ENCODE assay signal across 8 cellular contexts in the genomic region with DNA sequence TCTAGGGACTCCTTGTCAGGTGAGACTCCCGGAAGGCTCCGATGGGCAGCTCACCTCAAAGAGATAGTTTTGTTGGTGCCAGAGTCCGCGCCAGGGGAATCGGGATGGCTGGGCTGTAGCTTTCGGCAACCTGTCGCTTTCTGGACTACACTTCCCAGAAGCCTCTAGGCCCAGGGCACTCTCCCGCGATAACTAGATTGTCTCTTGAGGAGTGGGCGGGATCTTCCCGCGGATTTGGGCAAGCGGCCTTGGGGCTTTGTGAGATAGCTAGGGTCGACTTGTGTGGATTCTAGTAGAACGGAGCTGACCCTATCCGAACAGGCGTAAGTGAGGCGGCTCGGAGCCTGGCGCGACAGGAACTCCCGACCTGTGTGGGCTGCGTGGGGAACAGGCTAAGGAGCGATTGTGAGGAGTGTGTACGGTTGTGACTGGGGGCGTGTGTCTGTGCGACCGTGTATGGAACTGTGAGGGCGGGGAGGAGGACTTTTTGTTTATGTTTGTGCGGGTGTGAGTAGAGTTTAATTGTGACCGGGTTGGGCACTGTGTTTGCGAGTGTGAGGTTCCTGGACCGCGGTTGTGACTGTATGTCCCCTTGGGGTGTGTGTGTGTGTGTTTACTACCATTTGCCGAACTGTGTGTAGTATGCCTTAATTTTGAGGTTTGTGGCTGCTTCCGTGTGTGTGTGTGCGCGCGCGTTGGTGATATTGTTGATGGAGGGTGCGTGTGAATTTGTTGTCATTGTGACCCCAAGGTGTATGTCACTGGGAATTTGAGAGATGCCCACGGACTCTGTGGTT. TPM values are rescaled to one million over a fixed set of nuclear protein-coding genes. Genes with fewer than 3 reads are reported as not detected.
DNase-seq lines count a peak whose midpoint lies in the region; ATAC-seq and TF ChIP-seq lines count a peak whose summit lies in the region.

Gene ZNF345, plus strand, starts transcription at position 231 of the 797 bp plus-strand sequence. CDS start 25,955 bp downstream, outside the sequence.

- H3K9ac ChIP-seq in DND-41 (ENCODE audit: low read depth, low read length), result peak within 1 kb of the TSS; percentile 81

- H3K4me3 Mint-ChIP-seq in natural killer cell treated with Interleukin-12 subunit alpha and Interleukin-12 subunit beta and Interleukin-15 and Interleukin-18, amount 100 ng/mL, for 72 hours, result no peak within 1 kb of the TSS

- H3K27ac ChIP-seq in DND-41 (ENCODE audit: low read length) (peak within 1 kb of the TSS; percentile 85), RWPE1 (peak within 1 kb of the TSS; percentile 75)

- H3K9me3 Mint-ChIP-seq in natural killer cell treated with Interleukin-12 subunit alpha and Interleukin-12 subunit beta and Interleukin-15 and Interleukin-18, amount 100 ng/mL, for 72 hours, result peaks cover 7% of the 10 kb centered on the region

- peak within 1 kb of the TSS; percentile 87 for H3K4me2 ChIP-seq in DND-41 (ENCODE audit: insufficient read depth, low read length)

- peak within 1 kb of the TSS; percentile 98 to 99 for H3K4me3 ChIP-seq in DND-41 (ENCODE audit: low read depth in 1 of 2, low read length in 2 of 2)
- peak within 1 kb of the TSS; percentile 97 for H3K4me3 ChIP-seq in LNCaP clone FGC (ENCODE audit: low read depth, low read length)

- peaks cover 71% of the 10 kb centered on the region for H3K79me2 ChIP-seq in DND-41 (ENCODE audit: insufficient read depth, low read length)

- ATAC-seq in DND-41 (ENCODE audit: insufficient read depth, low read depth) (peak; percentile 87), GM21825 (IDR thresholded peaks at IDR 0.05; ENCODE audit: unreplicated experiment) (peak; percentile 79)
- peak; percentile 92 to 94 for ATAC-seq in natural killer cell treated with Interleukin-12 subunit alpha and Interleukin-12 subunit beta and Interleukin-15 and Interleukin-18, amount 100 ng/mL, for 72 hours

- peaks cover 21% of the 10 kb centered on the region for H3K36me3 Mint-ChIP-seq in natural killer cell treated with Interleukin-12 subunit alpha and Interleukin-12 subunit beta and Interleukin-15 and Interleukin-18, amount 100 ng/mL, for 72 hours

- peaks cover 31% of the 10 kb centered on the region for H3K36me3 ChIP-seq in DND-41 (ENCODE audit: insufficient read depth, low read length)

- peak within 1 kb of the TSS; percentile 92 for H2AFZ ChIP-seq in DND-41 (ENCODE audit: low read depth, low read length)

- POLR2A ChIA-PET in RWPE1 (lab: Yijun Ruan, JAX; ENCODE audit: low non-redundant PET), result interaction anchor here (0.9 to 1.3 kb wide), 2 partner anchors 13 to 367 kb away, joined by 3 to 4 read pairs; partner anchors contain the start of gene ZNF383

- TF ChIP-seq CTCF in DND-41 (IDR thresholded peaks at IDR 0.05; ENCODE audit: borderline replicate concordance, extremely low read depth, low read length, poor library complexity, severe bottlenecking) (no peak), LNCaP clone FGC (IDR thresholded peaks at IDR 0.05; ENCODE audit: control insufficient read depth, extremely low read depth, insufficient read depth) (no peak), RWPE1 (conservative IDR thresholded peaks at IDR 0.05; ENCODE audit: low read depth) (no peak)

- no peaks in the 10 kb centered on the region for H3K27me3 ChIP-seq in DND-41 (ENCODE audit: insufficient read depth, low read length, poor library complexity)

- DNase-seq in DND-41, result peak; percentile 93
- peak; percentile 89 for DNase-seq in LNCaP clone FGC (ENCODE audit: low read depth)
- DNase-seq in RWPE1 (ENCODE audit: low spot score), result peak; percentile 81
- DNase-seq in activated effector memory CD4-positive, alpha-beta T cell treated with Interleukin-2 at 50 U/mL for 16 hours, result peak; percentile 76
- peak; percentile 87 for DNase-seq in fibroblast of the conjunctiva (ENCODE audit: low read depth)
- peak; percentile 87 for DNase-seq in natural killer cell treated with Interleukin-12 subunit alpha and Interleukin-12 subunit beta and Interleukin-15 and Interleukin-18, amount 100 ng/mL, for 72 hours (ENCODE audit: low spot score)
- peak; percentile 76 to 93 (median 83) for DNase-seq in stimulated activated naive CD4-positive, alpha-beta T cell (lab: John Stamatoyannopoulos, UW)

- H4K20me1 ChIP-seq in DND-41 (ENCODE audit: insufficient read depth, low read length), result no peaks in the 10 kb centered on the region

- peaks cover 31% of the 10 kb centered on the region for H3K4me1 ChIP-seq in DND-41 (ENCODE audit: insufficient read depth, low read length)

- CTCF ChIA-PET in RWPE1 (lab: Yijun Ruan, JAX), result interaction anchor here (1.2 kb wide), 1 partner anchor 30 kb away, joined by 3 read pairs; no protein-coding TSS in a partner anchor

- H3K4me1 Mint-ChIP-seq in natural killer cell treated with Interleukin-12 subunit alpha and Interleukin-12 subunit beta and Interleukin-15 and Interleukin-18, amount 100 ng/mL, for 72 hours (ENCODE audit: low read depth in 2 of 2), result peaks cover 6 to 7% of the 10 kb centered on the region in 2 donors

- no peaks in the 10 kb centered on the region for H3K27me3 Mint-ChIP-seq in natural killer cell treated with Interleukin-12 subunit alpha and Interleukin-12 subunit beta and Interleukin-15 and Interleukin-18, amount 100 ng/mL, for 72 hours

- peaks cover 7% of the 10 kb centered on the region for H3K9me3 ChIP-seq in DND-41 (ENCODE audit: insufficient read depth, low read length, severe bottlenecking)

- H3K27ac Mint-ChIP-seq in natural killer cell treated with Interleukin-12 subunit alpha and Interleukin-12 subunit beta and Interleukin-15 and Interleukin-18, amount 100 ng/mL, for 72 hours, result no peak within 1 kb of the TSS

RNA-seq across cellular contexts. Expression of gene ZNF345, which starts in this region (rescaled TPM):
- 1 to 10 TPM; 3.0 to 6.1 TPM for total RNA-seq in natural killer cell treated with Interleukin-12 subunit alpha and Interleukin-12 subunit beta and Interleukin-15 and Interleukin-18, amount 100 ng/mL, for 72 hours

Comparison
In these comparisons a context has a peak if more than half of its experiments do, and no peak if none do; other contexts are left out.
1. Peak in every context shown above with its lines: DNase-seq, ATAC-seq, H3K4me3 ChIP-seq and H3K27ac ChIP-seq.